Comparison of ENCODE assay signal across 1 cellular context in genomic region chr22:22123118-22123959, GRCh38.
TF ChIP-seq lines count a peak whose summit lies in the region.

No MANE protein-coding gene starts in this region.

TF ChIP-seq in HEK293, 187 proteins besides CTCF, POLR2A, EP300 and RAD21 (continued from another document):
- TF ChIP-seq, protein P1, sequence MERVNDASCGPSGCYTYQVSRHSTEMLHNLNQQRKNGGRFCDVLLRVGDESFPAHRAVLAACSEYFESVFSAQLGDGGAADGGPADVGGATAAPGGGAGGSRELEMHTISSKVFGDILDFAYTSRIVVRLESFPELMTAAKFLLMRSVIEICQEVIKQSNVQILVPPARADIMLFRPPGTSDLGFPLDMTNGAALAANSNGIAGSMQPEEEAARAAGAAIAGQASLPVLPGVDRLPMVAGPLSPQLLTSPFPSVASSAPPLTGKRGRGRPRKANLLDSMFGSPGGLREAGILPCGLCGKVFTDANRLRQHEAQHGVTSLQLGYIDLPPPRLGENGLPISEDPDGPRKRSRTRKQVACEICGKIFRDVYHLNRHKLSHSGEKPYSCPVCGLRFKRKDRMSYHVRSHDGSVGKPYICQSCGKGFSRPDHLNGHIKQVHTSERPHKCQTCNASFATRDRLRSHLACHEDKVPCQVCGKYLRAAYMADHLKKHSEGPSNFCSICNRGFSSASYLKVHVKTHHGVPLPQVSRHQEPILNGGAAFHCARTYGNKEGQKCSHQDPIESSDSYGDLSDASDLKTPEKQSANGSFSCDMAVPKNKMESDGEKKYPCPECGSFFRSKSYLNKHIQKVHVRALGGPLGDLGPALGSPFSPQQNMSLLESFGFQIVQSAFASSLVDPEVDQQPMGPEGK (tag by site-specific recombination; IDR thresholded peaks at IDR 0.05) = 0 out of 2 replicates have a peak, but pooled peaks have one; percentile 18
- TF ChIP-seq TCF7L2 (IDR thresholded peaks at IDR 0.05; ENCODE audit: borderline replicate concordance, low read depth, low read length) (no peak), IKZF3 (tag by site-specific recombination; IDR thresholded peaks at IDR 0.05) (no peak)
